17 cellular contexts compared by ENCODE assay signal in the genomic region with DNA sequence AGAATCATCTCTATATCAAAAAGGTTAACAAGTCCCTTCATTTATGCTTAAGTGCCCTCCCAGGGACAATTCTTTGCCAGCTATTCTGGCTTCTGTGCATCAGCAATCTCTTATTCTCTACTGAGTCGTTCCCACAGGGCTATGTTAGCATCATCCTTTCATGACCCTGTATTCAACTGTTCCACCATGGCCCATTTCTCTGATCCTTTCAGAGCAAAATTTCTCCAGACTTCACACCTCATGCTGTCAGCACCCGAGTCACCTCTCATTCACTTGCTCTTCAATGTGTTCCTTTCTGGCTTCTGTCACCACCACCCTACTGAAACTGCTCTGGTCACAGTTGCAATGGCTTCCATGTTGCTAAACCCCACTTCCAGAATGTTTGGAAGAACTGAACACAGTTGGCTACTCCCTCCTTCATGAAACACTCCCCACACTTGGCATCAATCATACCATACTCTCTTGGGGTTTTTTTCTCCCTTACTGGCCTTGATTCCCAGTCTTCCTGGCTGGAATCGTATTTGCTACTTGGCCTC.
A peak's percentile ranks its signal among the peaks of the same experiment; 100 is the strongest.
DNase-seq lines count a peak whose midpoint lies in the region; ATAC-seq and TF ChIP-seq lines count a peak whose summit lies in the region.
"Had no signal": no experiment of that assay in that cellular context is flagged by ENCODE, and none has a peak within 500 bp of the region (broad histone marks: within the 10 kb centered on the region; RNA-seq: fewer than 3 reads in every experiment).

No MANE protein-coding gene starts in this region.

- H3K27me3 Mint-ChIP-seq in activated CD8-positive, alpha-beta T cell treated with anti-CD3 and anti-CD28 coated beads for 36 hours = peaks cover 16% of the 10 kb centered on the region
- H3K27me3 Mint-ChIP-seq in activated CD8-positive, alpha-beta T cell treated with anti-CD3 and anti-CD28 coated beads, Interleukin-2, amount 10 ng/mL, durations not matched to agents 7 days and 5 days (ENCODE audit: low read depth) = no peaks in the 10 kb centered on the region
- peaks cover 17% of the 10 kb centered on the region for H3K27me3 Mint-ChIP-seq in activated naive CD8-positive, alpha-beta T cell treated with anti-CD3 and anti-CD28 coated beads, Interleukin-2, amount 50 U/mL, for 24 hours

- peaks cover 17% of the 10 kb centered on the region for H3K4me1 Mint-ChIP-seq in activated CD8-positive, alpha-beta T cell treated with anti-CD3 and anti-CD28 coated beads for 36 hours (ENCODE audit: low read depth)
- no peaks in the 10 kb centered on the region for H3K4me1 Mint-ChIP-seq in activated CD8-positive, alpha-beta T cell treated with anti-CD3 and anti-CD28 coated beads, Interleukin-2, amount 10 ng/mL, durations not matched to agents 7 days and 5 days (ENCODE audit: low read depth)
- H3K4me1 Mint-ChIP-seq in activated naive CD8-positive, alpha-beta T cell treated with anti-CD3 and anti-CD28 coated beads, Interleukin-2, amount 50 U/mL, for 24 hours = peaks cover 52% of the 10 kb centered on the region
- H3K4me1 Mint-ChIP-seq: B cell had no signal

- no peak overlapping the region for H2AFZ ChIP-seq in IMR-90 (replicated peaks; ENCODE audit: low read length, poor library complexity)
- no peak overlapping the region for H2AFZ ChIP-seq in osteoblast (ENCODE audit: low read length)

- H3K27ac ChIP-seq in IMR-90 (ENCODE audit: insufficient read depth, low read length) = no peak overlapping the region
- H3K27ac ChIP-seq in osteoblast (ENCODE audit: low read depth, low read length) = peak overlapping the region; percentile 87
- H3K27ac ChIP-seq: BLaER1 treated with 17β-estradiol and CSF1 and Interleukin-3, amounts not matched to agents 10 nM and 100 nM had no signal

- POLR2A ChIA-PET in activated CD8-positive, alpha-beta T cell treated with anti-CD3 and anti-CD28 coated beads for 36 hours (lab: Charles Lee) = no interaction called here
- POLR2A ChIA-PET in activated CD8-positive, alpha-beta T cell treated with anti-CD3 and anti-CD28 coated beads, Interleukin-2, amount 10 ng/mL, durations not matched to agents 7 days and 5 days (lab: Charles Lee) = no interaction called here
- POLR2A ChIA-PET in IMR-90 (lab: Charles Lee; ENCODE audit: unreplicated experiment) = no interaction called here

- H3K79me2 ChIP-seq in osteoblast (ENCODE audit: insufficient read depth, low read length) = no peaks in the 10 kb centered on the region

- intact Hi-C loops in activated CD8-positive, alpha-beta T cell treated with anti-CD3 and anti-CD28 coated beads for 36 hours (cut with micrococcal nuclease) = no loop called here
- intact Hi-C loops in IMR-90 (cut with micrococcal nuclease) = no loop called here

- no TSS peak for BruUV-seq in IMR-90 (replicated peaks; lab: Mats Ljungman, UMichigan)

- 95% methylated on average over 2 of the region's 3 CpGs; no CpG with 5 or more reads in 1 of the 2 experiments for WGBS in IMR-90 (ENCODE audit: extremely low coverage in 2 of 2, insufficient read length in 1 of 2), 2 experiments

- dilution Hi-C loops in IMR-90 (cut with HindIII; ENCODE audit: low sequenced_read_pairs, unreplicated experiment) = no loop called here

- no peak overlapping the region for H3K4me3 ChIP-seq in IMR-90 (ENCODE audit: insufficient read depth, low read depth, low read length)
- H3K4me3 ChIP-seq in osteoblast (ENCODE audit: insufficient read depth, low read length) = no peak overlapping the region
- H3K4me3 ChIP-seq: BLaER1 treated with 17β-estradiol and CSF1 and Interleukin-3, amounts not matched to agents 10 nM and 100 nM had no signal

- H3K4me3 Mint-ChIP-seq in activated CD8-positive, alpha-beta T cell treated with anti-CD3 and anti-CD28 coated beads for 36 hours = no peak overlapping the region
- no peak overlapping the region for H3K4me3 Mint-ChIP-seq in activated CD8-positive, alpha-beta T cell treated with anti-CD3 and anti-CD28 coated beads, Interleukin-2, amount 10 ng/mL, durations not matched to agents 7 days and 5 days
- no peak overlapping the region for H3K4me3 Mint-ChIP-seq in activated naive CD8-positive, alpha-beta T cell treated with anti-CD3 and anti-CD28 coated beads, Interleukin-2, amount 50 U/mL, for 24 hours
- H3K4me3 Mint-ChIP-seq: B cell; CD8-positive, alpha-beta T cell had no signal

- H3K4me1 ChIP-seq in IMR-90 (ENCODE audit: control insufficient read depth, insufficient read depth, low read length) = peaks cover 14% of the 10 kb centered on the region; the same call in 1 of the 2 replicates
- peaks cover 36% of the 10 kb centered on the region for H3K4me1 ChIP-seq in osteoblast (ENCODE audit: insufficient read depth, low read length)

- DNase-seq in activated CD8-positive, alpha-beta T cell treated with anti-CD3 and anti-CD28 coated beads for 36 hours = peak; percentile 3
- no peak for DNase-seq in activated CD8-positive, alpha-beta T cell treated with anti-CD3 and anti-CD28 coated beads, Interleukin-2, amount 10 ng/mL, durations not matched to agents 7 days and 5 days
- no peak for DNase-seq in IMR-90
- DNase-seq in activated naive CD8-positive, alpha-beta T cell treated with anti-CD3 and anti-CD28 coated beads, Interleukin-2, amount 50 U/mL, for 24 hours = no peak
- no peak for DNase-seq in osteoblast (ENCODE audit: insufficient read length, low spot score, missing footprints)
- DNase-seq in NCI-H1436 treated with DMSO at 0.1 percent for 48 hours (lab: John Stamatoyannopoulos, UW) = no peak
- DNase-seq in activated naive CD4-positive, alpha-beta T cell treated with Interleukin-2 at 50 U/mL for 16 hours = no peak
- DNase-seq: 8988T; Calu3; CD8-positive, alpha-beta T cell; DMS79 treated with DMSO at 0.1 percent for 48 hours; GF-D8; GOT3; H7 had no signal

- H3K9ac ChIP-seq in IMR-90 (ENCODE audit: low read depth, low read length) = no peak overlapping the region
- H3K9ac ChIP-seq: BLaER1 treated with 17β-estradiol and CSF1 and Interleukin-3, amounts not matched to agents 10 nM and 100 nM had no signal

- TF ChIP-seq RAD21 in IMR-90 (IDR thresholded peaks at IDR 0.05; ENCODE audit: low read length) = no peak

- no peaks in the 10 kb centered on the region for H3K9me3 ChIP-seq in IMR-90 (ENCODE audit: control insufficient read depth, insufficient read depth, low read length)
- H3K9me3 ChIP-seq in osteoblast (ENCODE audit: low read depth, low read length) = no peaks in the 10 kb centered on the region

- H3K9me1 ChIP-seq in IMR-90 (ENCODE audit: insufficient read depth, low read length) = peaks cover 13% of the 10 kb centered on the region

- peak overlapping the region; percentile 27 to 79; a peak in 3 of 4 replicates for H4K8ac ChIP-seq in IMR-90 (ENCODE audit: low read depth in 2 of 2, low read length in 2 of 2)

- H3K14ac ChIP-seq in IMR-90 (replicated peaks; ENCODE audit: low read depth, low read length) = peak overlapping the region; percentile 54

- H3K36me3 ChIP-seq in IMR-90 (ENCODE audit: control insufficient read depth, insufficient read depth, low read length) (no peaks in the 10 kb centered on the region), osteoblast (ENCODE audit: insufficient read depth, low read length) (no peaks in the 10 kb centered on the region)
- H3K36me3 ChIP-seq: BLaER1 treated with 17β-estradiol and CSF1 and Interleukin-3, amounts not matched to agents 10 nM and 100 nM had no signal

- H3K9me3 Mint-ChIP-seq in activated CD8-positive, alpha-beta T cell treated with anti-CD3 and anti-CD28 coated beads for 36 hours = peaks cover 9% of the 10 kb centered on the region
- no peaks in the 10 kb centered on the region for H3K9me3 Mint-ChIP-seq in activated CD8-positive, alpha-beta T cell treated with anti-CD3 and anti-CD28 coated beads, Interleukin-2, amount 10 ng/mL, durations not matched to agents 7 days and 5 days (ENCODE audit: insufficient read depth)
- H3K9me3 Mint-ChIP-seq in activated naive CD8-positive, alpha-beta T cell treated with anti-CD3 and anti-CD28 coated beads, Interleukin-2, amount 50 U/mL, for 24 hours = peaks cover 16% of the 10 kb centered on the region
- H3K9me3 Mint-ChIP-seq: CD8-positive, alpha-beta T cell had no signal

- TF ChIP-seq POLR2A in IMR-90 (IDR thresholded peaks at IDR 0.05; ENCODE audit: low read depth, low read length) = no peak

- H2BK120ac ChIP-seq in IMR-90 (ENCODE audit: low read depth, low read length) = peak overlapping the region; percentile 84

- peak overlapping the region; percentile 3; the same call in 1 of the 2 replicates for H4K5ac ChIP-seq in IMR-90 (ENCODE audit: low read depth, low read length)

- H3K36me3 Mint-ChIP-seq in activated CD8-positive, alpha-beta T cell treated with anti-CD3 and anti-CD28 coated beads for 36 hours (ENCODE audit: low read depth) = peaks cover 1% of the 10 kb centered on the region
- no peaks in the 10 kb centered on the region for H3K36me3 Mint-ChIP-seq in activated CD8-positive, alpha-beta T cell treated with anti-CD3 and anti-CD28 coated beads, Interleukin-2, amount 10 ng/mL, durations not matched to agents 7 days and 5 days (ENCODE audit: low read depth)
- peaks cover 5% of the 10 kb centered on the region for H3K36me3 Mint-ChIP-seq in activated naive CD8-positive, alpha-beta T cell treated with anti-CD3 and anti-CD28 coated beads, Interleukin-2, amount 50 U/mL, for 24 hours (ENCODE audit: low read depth)
- H3K36me3 Mint-ChIP-seq: CD8-positive, alpha-beta T cell had no signal

- H3K18ac ChIP-seq in IMR-90 (ENCODE audit: low read depth, low read length) = peak overlapping the region; percentile 88; the same call in 1 of the 2 replicates

- H4K20me1 ChIP-seq in IMR-90 (ENCODE audit: insufficient read depth, low read length) = no peaks in the 10 kb centered on the region
- H4K20me1 ChIP-seq in osteoblast (ENCODE audit: insufficient read depth, low read length) = no peaks in the 10 kb centered on the region
- H4K20me1 ChIP-seq: BLaER1 treated with 17β-estradiol and CSF1 and Interleukin-3, amounts not matched to agents 10 nM and 100 nM had no signal

- in situ Hi-C loops in IMR-90 (cut with MboI; ENCODE audit: low sequenced_read_pairs) = no loop called here

- H3K4ac ChIP-seq in IMR-90 (ENCODE audit: low read depth, low read length) = peak overlapping the region; percentile 84

- H3K4me2 ChIP-seq in IMR-90 (ENCODE audit: low read depth, low read length) = no peak overlapping the region
- H3K4me2 ChIP-seq in osteoblast (ENCODE audit: insufficient read depth, low read length) = no peak overlapping the region
- H3K4me2 ChIP-seq: BLaER1 treated with 17β-estradiol and CSF1 and Interleukin-3, amounts not matched to agents 10 nM and 100 nM had no signal

- H4K91ac ChIP-seq in IMR-90 (ENCODE audit: insufficient read depth, low read depth, low read length) = peak overlapping the region; percentile 9

- no peak for ATAC-seq in activated CD8-positive, alpha-beta T cell treated with anti-CD3 and anti-CD28 coated beads for 36 hours
- ATAC-seq in activated CD8-positive, alpha-beta T cell treated with anti-CD3 and anti-CD28 coated beads, Interleukin-2, amount 10 ng/mL, durations not matched to agents 7 days and 5 days = no peak
- no peak for ATAC-seq in IMR-90 (ENCODE audit: low read depth)
- no peak for ATAC-seq in activated naive CD8-positive, alpha-beta T cell treated with anti-CD3 and anti-CD28 coated beads, Interleukin-2, amount 50 U/mL, for 24 hours
- ATAC-seq: CD8-positive, alpha-beta T cell; HCT116 had no signal

- no peak overlapping the region for H3K27ac Mint-ChIP-seq in activated CD8-positive, alpha-beta T cell treated with anti-CD3 and anti-CD28 coated beads for 36 hours
- no peak overlapping the region for H3K27ac Mint-ChIP-seq in activated CD8-positive, alpha-beta T cell treated with anti-CD3 and anti-CD28 coated beads, Interleukin-2, amount 10 ng/mL, durations not matched to agents 7 days and 5 days
- H3K27ac Mint-ChIP-seq in activated naive CD8-positive, alpha-beta T cell treated with anti-CD3 and anti-CD28 coated beads, Interleukin-2, amount 50 U/mL, for 24 hours = peak overlapping the region; percentile 2
- H3K27ac Mint-ChIP-seq: B cell; CD8-positive, alpha-beta T cell had no signal

- TF ChIP-seq CTCF in activated CD8-positive, alpha-beta T cell treated with anti-CD3 and anti-CD28 coated beads for 36 hours (IDR thresholded peaks at IDR 0.05) = no peak
- TF ChIP-seq CTCF in IMR-90 (conservative IDR thresholded peaks at IDR 0.05; ENCODE audit: low read depth, low read length) = no peak
- no peak for TF ChIP-seq CTCF in osteoblast (IDR thresholded peaks at IDR 0.05; ENCODE audit: extremely low read depth, low read depth, low read length)

- H3K23ac ChIP-seq in IMR-90 (ENCODE audit: low read depth, low read length) = no peak overlapping the region

- peak overlapping the region; percentile 94 for H2AK5ac ChIP-seq in IMR-90 (ENCODE audit: low read depth, low read length)

- H2BK20ac ChIP-seq in IMR-90 (ENCODE audit: low read depth, low read length) = peak overlapping the region; percentile 85; the same call in 1 of the 2 replicates

- H2AK9ac ChIP-seq in IMR-90 (replicated peaks; ENCODE audit: low read depth, low read length, poor library complexity) = no peak overlapping the region

- peaks cover 1 to 21% of the 10 kb centered on the region in 2 experiments; a peak in 2 of 4 replicates for H3K79me1 ChIP-seq in IMR-90 (ENCODE audit: low read depth in 1 of 2, low read length in 2 of 2)

- no peak overlapping the region for H3K56ac ChIP-seq in IMR-90 (ENCODE audit: extremely low read depth, insufficient read depth, low read length)

- CTCF ChIA-PET in activated CD8-positive, alpha-beta T cell treated with anti-CD3 and anti-CD28 coated beads for 36 hours (lab: Charles Lee) = no interaction called here
- CTCF ChIA-PET in activated CD8-positive, alpha-beta T cell treated with anti-CD3 and anti-CD28 coated beads, Interleukin-2, amount 10 ng/mL, durations not matched to agents 7 days and 5 days (lab: Charles Lee) = no interaction called here
- CTCF ChIA-PET in IMR-90 (lab: Yijun Ruan, JAX) = no interaction called here

- H2BK15ac ChIP-seq in IMR-90 (ENCODE audit: low read depth, low read length) = peak overlapping the region; percentile 79; the same call in 2 of the 3 replicates

- H2BK5ac ChIP-seq in IMR-90 (ENCODE audit: low read depth, low read length, poor library complexity, severe bottlenecking) = peak overlapping the region; percentile 88

- H3K27me3 ChIP-seq in IMR-90 (ENCODE audit: control insufficient read depth, insufficient read depth, low read length) (no peaks in the 10 kb centered on the region), osteoblast (ENCODE audit: insufficient read depth, low read length) (no peaks in the 10 kb centered on the region)
